29 cellular contexts compared by ENCODE assay signal in the genomic region with DNA sequence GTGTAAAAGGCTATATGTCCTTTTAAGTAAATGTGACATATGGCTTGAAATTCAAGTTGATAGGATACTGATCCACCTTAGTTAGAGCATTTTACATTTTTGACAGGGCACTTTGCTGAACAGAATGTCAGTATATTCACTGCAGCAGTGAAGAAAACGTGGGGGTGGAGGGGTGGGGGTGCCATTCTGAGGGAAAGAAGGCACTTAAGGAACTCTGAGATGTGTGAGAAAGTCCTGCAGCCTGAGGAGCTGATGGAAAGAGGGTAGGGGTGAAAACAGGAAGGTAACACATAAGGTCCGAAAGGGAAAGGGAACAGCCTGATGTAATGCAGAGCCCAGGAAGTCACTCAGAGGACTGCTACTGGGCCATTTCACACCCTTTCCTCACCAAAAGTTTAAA.
"Had no signal": no experiment of that assay in that cellular context is flagged by ENCODE, and none has a peak within 500 bp of the region (broad histone marks: within the 10 kb centered on the region; RNA-seq: fewer than 3 reads in every experiment).

No MANE protein-coding gene starts in this region.

- ATAC-seq: activated CD8-positive, alpha-beta T cell treated with anti-CD3 and anti-CD28 coated beads, Interleukin-2, amount 10 ng/mL, durations not matched to agents 7 days and 5 days; Panc1; Right ventricle myocardium inferior had no signal

- H3K4me3 Mint-ChIP-seq: activated CD8-positive, alpha-beta T cell treated with anti-CD3 and anti-CD28 coated beads, Interleukin-2, amount 10 ng/mL, durations not matched to agents 7 days and 5 days; activated naive CD4-positive, alpha-beta T cell treated with anti-CD3 and anti-CD28 coated beads, Interleukin-2, amount 50 U/mL, for 24 hours; activated T-helper 1 cell treated with anti-CD3 and anti-CD28 coated beads, Interleukin-12 subunit alpha, Interleukin-12 subunit beta, Interleukin-2, Interleukin-4 antibody, amounts not matched to agents 30 ng/mL and 10 ng/mL and 1 ng/mL, durations not matched to agents 14 hours and 24 hours and 36 hours had no signal

- H3K4me3 ChIP-seq: breast epithelium, MG63, SK-N-MC had no signal

- H3K9me3 Mint-ChIP-seq: activated naive CD4-positive, alpha-beta T cell treated with anti-CD3 and anti-CD28 coated beads, Interleukin-2, amount 50 U/mL, for 24 hours; activated T-helper 1 cell treated with anti-CD3 and anti-CD28 coated beads, Interleukin-12 subunit alpha, Interleukin-12 subunit beta, Interleukin-2, Interleukin-4 antibody, amounts not matched to agents 30 ng/mL and 10 ng/mL and 1 ng/mL, durations not matched to agents 14 hours and 24 hours and 36 hours had no signal

- H3K9me3 ChIP-seq: breast epithelium, MG63 had no signal

- H3K27me3 Mint-ChIP-seq: activated naive CD4-positive, alpha-beta T cell treated with anti-CD3 and anti-CD28 coated beads, Interleukin-2, amount 50 U/mL, for 24 hours had no signal

- H3K27ac ChIP-seq: breast epithelium, KMS-11, SK-N-MC had no signal

- DNase-seq: activated CD4-positive, alpha-beta T cell treated with anti-CD3 and anti-CD28 coated beads for 48 hours; activated CD4-positive, alpha-beta T cell treated with anti-CD3 and anti-CD28 coated beads, Interleukin-2, amount 50 U/mL, for 4 hours; activated CD4-positive, CD25-positive, alpha-beta regulatory T cell treated with anti-CD3 and anti-CD28 coated beads, Interleukin-2, amount 50 U/mL, for 72 hours; activated CD8-positive, alpha-beta memory T cell treated with anti-CD3 and anti-CD28 coated beads, Interleukin-2, amount 50 U/mL, for 48 hours; activated CD8-positive, alpha-beta T cell treated with anti-CD3 and anti-CD28 coated beads, Interleukin-2, amount 10 ng/mL, durations not matched to agents 7 days and 5 days; activated effector memory CD4-positive, alpha-beta T cell treated with Interleukin-2 at 50 U/mL for 16 hours; activated naive CD4-positive, alpha-beta T cell; activated T-cell treated with anti-CD3 and anti-CD28 coated beads, Interleukin-2, amount 50 U/mL, for 1 hour; aorta; MG63; MV-4-11; NCI-H1092 treated with DMSO at 0.1 percent for 48 hours; NCI-H1417 treated with DMSO at 0.1 percent for 48 hours; NCI-H1694; NCI-H2029; NCI-H2107; NCI-H510A treated with DMSO at 0.1 percent for 48 hours; NCI-H69; NK-92 treated with Interleukin-12 subunit alpha and Interleukin-12 subunit beta, amount 100 ng/mL, for 24 hours; OCI-M1; RPMI8226; T-helper 1 cell had no signal

- H3K36me3 Mint-ChIP-seq: activated naive CD4-positive, alpha-beta T cell treated with anti-CD3 and anti-CD28 coated beads, Interleukin-2, amount 50 U/mL, for 24 hours had no signal

- H3K27ac Mint-ChIP-seq: activated CD8-positive, alpha-beta T cell treated with anti-CD3 and anti-CD28 coated beads, Interleukin-2, amount 10 ng/mL, durations not matched to agents 7 days and 5 days; activated naive CD4-positive, alpha-beta T cell treated with anti-CD3 and anti-CD28 coated beads, Interleukin-2, amount 50 U/mL, for 24 hours; activated T-helper 1 cell treated with anti-CD3 and anti-CD28 coated beads, Interleukin-12 subunit alpha, Interleukin-12 subunit beta, Interleukin-2, Interleukin-4 antibody, amounts not matched to agents 30 ng/mL and 10 ng/mL and 1 ng/mL, durations not matched to agents 14 hours and 24 hours and 36 hours had no signal

- H3K27me3 ChIP-seq: breast epithelium had no signal
